ENCODE assay signal across 10 cellular contexts in the genomic region with DNA sequence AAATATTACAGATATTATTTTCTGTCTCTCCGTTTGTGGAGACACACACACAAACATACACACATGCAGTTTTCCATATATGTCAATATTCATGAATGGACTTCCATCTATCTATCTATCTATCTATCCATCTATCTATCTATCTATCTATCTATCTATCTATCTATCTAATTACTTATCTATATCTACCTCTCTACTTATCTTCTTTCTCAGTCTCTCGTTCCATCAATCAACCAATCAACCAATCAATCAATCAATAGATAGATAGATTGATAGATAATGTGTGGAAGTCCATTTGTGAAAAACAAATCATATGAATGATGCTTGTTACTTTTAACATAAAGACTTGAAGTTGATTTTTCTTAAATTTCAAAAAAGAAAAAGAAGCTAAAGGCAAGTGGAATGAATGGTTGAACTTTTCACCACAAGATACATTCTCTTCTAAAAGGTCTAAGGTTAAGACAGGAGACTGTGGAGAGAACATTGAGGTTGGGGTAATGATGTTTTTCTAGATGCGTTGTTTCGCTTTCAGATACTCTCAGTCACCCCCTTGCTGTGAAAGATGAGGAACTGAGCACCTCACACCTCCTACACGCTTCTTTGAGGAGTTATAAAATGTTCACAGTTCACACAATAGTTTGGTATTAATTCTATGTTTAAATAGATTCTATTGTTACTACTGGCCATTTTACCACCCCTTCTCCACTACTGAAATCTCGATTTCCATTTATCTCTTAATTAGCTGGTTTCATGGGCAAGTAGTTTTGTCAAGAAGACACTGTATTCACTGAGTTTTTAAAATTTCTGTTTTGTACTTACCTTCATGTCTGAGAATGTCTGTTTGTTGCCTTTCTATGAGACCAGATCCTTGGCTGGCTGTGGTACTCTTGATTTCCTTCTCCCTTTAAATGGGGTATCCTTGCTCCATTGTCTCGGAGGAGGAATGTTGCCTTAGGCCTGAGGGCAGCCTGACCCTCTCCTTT.
DNase-seq lines count a peak whose midpoint lies in the region; ATAC-seq lines count a peak whose summit lies in the region.
"Had no signal": no experiment of that assay in that cellular context is flagged by ENCODE, and none has a peak within 500 bp of the region (broad histone marks: within the 10 kb centered on the region; RNA-seq: fewer than 3 reads in every experiment).

No MANE protein-coding gene starts in this region.

- H3K4me1 Mint-ChIP-seq in activated T-helper 17 cell treated with anti-CD3 and anti-CD28 coated beads, Interleukin-2, amount 50 U/mL, for 72 hours: no peaks in the 10 kb centered on the region

- no peak overlapping the region for H3K4me3 Mint-ChIP-seq in activated T-helper 17 cell treated with anti-CD3 and anti-CD28 coated beads, Interleukin-2, amount 50 U/mL, for 72 hours
- H3K4me3 Mint-ChIP-seq: HFFc6 had no signal

- ATAC-seq in GM18861 (IDR thresholded peaks at IDR 0.05; ENCODE audit: unreplicated experiment) (peak; percentile 82), GM19468 (IDR thresholded peaks at IDR 0.05; ENCODE audit: extremely low read depth, unreplicated experiment) (peak; percentile 74), HG03039 (IDR thresholded peaks at IDR 0.05; ENCODE audit: unreplicated experiment) (peak; percentile 82)
- peak; percentile 67 for ATAC-seq in activated T-helper 17 cell treated with anti-CD3 and anti-CD28 coated beads, Interleukin-2, amount 50 U/mL, for 72 hours (replicated peaks)

- no peak for DNase-seq in NCI-H2227 (lab: John Stamatoyannopoulos, UW; ENCODE audit: unreplicated experiment)
- no peak for DNase-seq in NCI-H146 treated with DMSO at 0.1 percent for 48 hours (lab: John Stamatoyannopoulos, UW; ENCODE audit: unreplicated experiment)
- no peak for DNase-seq in AML-193 (lab: John Stamatoyannopoulos, UW)
- DNase-seq: HFFc6, NCI-H2029 treated with DMSO at 0.1 percent for 48 hours, retina had no signal

- H3K27ac Mint-ChIP-seq in activated T-helper 17 cell treated with anti-CD3 and anti-CD28 coated beads, Interleukin-2, amount 50 U/mL, for 72 hours: no peak overlapping the region
- H3K27ac Mint-ChIP-seq: HFFc6 had no signal

- no peaks in the 10 kb centered on the region for H3K36me3 Mint-ChIP-seq in activated T-helper 17 cell treated with anti-CD3 and anti-CD28 coated beads, Interleukin-2, amount 50 U/mL, for 72 hours (ENCODE audit: low read depth)

- H3K27me3 Mint-ChIP-seq in activated T-helper 17 cell treated with anti-CD3 and anti-CD28 coated beads, Interleukin-2, amount 50 U/mL, for 72 hours: peaks cover 15% of the 10 kb centered on the region

- peaks cover 4% of the 10 kb centered on the region for H3K9me3 Mint-ChIP-seq in activated T-helper 17 cell treated with anti-CD3 and anti-CD28 coated beads, Interleukin-2, amount 50 U/mL, for 72 hours
